In genomic region chr7:135833642-135834041, GRCh38 we compare ENCODE assay signal across 1 cellular context.
TF ChIP-seq lines count a peak whose summit lies in the region.

No MANE protein-coding gene starts in this region.

TF ChIP-seq in GM23338, 12 proteins besides CTCF, POLR2A, EP300 and RAD21 (continued from another document):
- TF ChIP-seq ZNF462 (CRISPR knock-in tag; IDR thresholded peaks at IDR 0.05) (no peak), ZNF331 (CRISPR knock-in tag; IDR thresholded peaks at IDR 0.05; ENCODE audit: low read depth) (no peak), REST (IDR thresholded peaks at IDR 0.05; ENCODE audit: unreplicated experiment) (no peak)
